10 cellular contexts compared by ENCODE assay signal in genomic region chr14:53882684-53883083, GRCh38.
"Had no signal": no experiment of that assay in that cellular context is flagged by ENCODE, and none has a peak within 500 bp of the region (broad histone marks: within the 10 kb centered on the region; RNA-seq: fewer than 3 reads in every experiment).

No MANE protein-coding gene starts in this region.

- H3K9me3 ChIP-seq: lower lobe of right lung had no signal

- H3K9ac ChIP-seq: parathyroid adenoma had no signal

- H3K27ac ChIP-seq: coronary artery, lower lobe of right lung, parathyroid adenoma had no signal

- H3K4me1 ChIP-seq: parathyroid adenoma had no signal

- H2AFZ ChIP-seq: parathyroid adenoma had no signal

- H3K4me3 ChIP-seq: coronary artery, lower lobe of right lung had no signal

- DNase-seq: activated CD4-positive, alpha-beta T cell treated with anti-CD3 and anti-CD28 coated beads for 4 hours; activated naive CD4-positive, alpha-beta T cell treated with anti-CD3 and anti-CD28 coated beads, Interleukin-2, amount 10 ng/mL, durations not matched to agents 7 days and 5 days; caudate nucleus; effector CD8-positive, alpha-beta T cell; lower lobe of right lung; naive B cell; stimulated activated CD4-positive, alpha-beta T cell treated with anti-CD3 and anti-CD28 coated beads, Interleukin-4, amount 100 ng/mL, for 4 hours had no signal

- H3K36me3 ChIP-seq: lower lobe of right lung had no signal

- H3K79me2 ChIP-seq: parathyroid adenoma had no signal

- FAIRE-seq: urothelium cell line had no signal
